Comparison of ENCODE assay signal across 22 cellular contexts in the genomic region with DNA sequence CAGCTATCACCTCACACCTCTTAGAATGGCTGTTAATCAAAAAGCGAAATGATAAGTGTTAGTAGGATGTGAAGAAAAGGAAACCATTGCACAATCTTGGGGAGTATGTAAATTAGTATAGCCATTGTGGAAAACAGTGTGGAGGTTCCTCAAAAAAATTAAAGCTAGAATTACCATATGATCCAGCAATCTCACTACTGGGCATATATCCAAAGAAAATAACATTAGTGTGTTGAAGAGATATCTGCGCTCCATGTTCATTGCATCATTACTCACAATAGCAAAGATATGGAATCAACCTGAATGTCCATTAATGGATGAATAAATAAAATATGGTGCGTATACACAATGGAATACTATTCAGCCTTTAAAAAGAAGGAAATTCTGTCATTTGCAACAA.
DNase-seq lines count a peak whose midpoint lies in the region; ATAC-seq and TF ChIP-seq lines count a peak whose summit lies in the region.
"Had no signal": no experiment of that assay in that cellular context is flagged by ENCODE, and none has a peak within 500 bp of the region (broad histone marks: within the 10 kb centered on the region; RNA-seq: fewer than 3 reads in every experiment).

No MANE protein-coding gene starts in this region.

- DNase-seq in KBM-7 (peak; percentile 32), NCI-H226 (peak; percentile 84), astrocyte of the spinal cord (ENCODE audit: low read depth, low spot score) (peak; percentile 33), fibroblast of the aortic adventitia (ENCODE audit: low read depth) (peak; percentile 75), right cardiac atrium (no peak)
- DNase-seq: activated CD4-positive, alpha-beta memory T cell treated with anti-CD3 and anti-CD28 coated beads for 36 hours; activated effector memory CD4-positive, alpha-beta T cell treated with Interleukin-2 at 50 U/mL for 16 hours; activated naive CD8-positive, alpha-beta T cell treated with anti-CD3 and anti-CD28 coated beads, Interleukin-2, amount 50 U/mL, for 24 hours; CD8-positive, alpha-beta T cell; foreskin keratinocyte; naive thymus-derived CD4-positive, alpha-beta T cell; NCI-H1417; NCI-H69; PC-3; SJCRH30; stimulated activated naive CD8-positive, alpha-beta T cell treated with anti-CD3 and anti-CD28 coated beads, Interleukin-15, amount 100 ng/mL, for 72 hours; tibial artery had no signal

- in situ Hi-C loops in KBM-7 (cut with MboI; ENCODE audit: low pct_unique_long_range_greater_than_20kb, low sequenced_read_pairs): no loop called here
- in situ Hi-C loops in astrocyte of the spinal cord (cut with HindIII; ENCODE audit: low sequenced_read_pairs): no loop called here

- TF ChIP-seq CTCF in astrocyte of the spinal cord (IDR thresholded peaks at IDR 0.05; ENCODE audit: low read depth, low read length) (no peak), fibroblast of the aortic adventitia (IDR thresholded peaks at IDR 0.05; ENCODE audit: insufficient read depth, low read length) (no peak)

- intact Hi-C loops in right cardiac atrium (cut with DNase I): no loop called here

- 57% methylated on average over 3 of the region's 3 CpGs for WGBS in right cardiac atrium

- ATAC-seq in HG02571 (IDR thresholded peaks at IDR 0.05; ENCODE audit: unreplicated experiment) (no peak), HG03469 (IDR thresholded peaks at IDR 0.05; ENCODE audit: unreplicated experiment) (no peak), right cardiac atrium (no peak)
- ATAC-seq: activated naive CD8-positive, alpha-beta T cell treated with anti-CD3 and anti-CD28 coated beads, Interleukin-2, amount 50 U/mL, for 24 hours; CD8-positive, alpha-beta T cell; foreskin keratinocyte; HCT116; naive thymus-derived CD4-positive, alpha-beta T cell; PC-3; stimulated activated naive CD8-positive, alpha-beta T cell treated with anti-CD3 and anti-CD28 coated beads, Interleukin-15, amount 100 ng/mL, for 72 hours; WTC11 had no signal

- H3K9me3 ChIP-seq in right cardiac atrium (ENCODE audit: control insufficient read depth, low read length): no peaks in the 10 kb centered on the region
- H3K9me3 ChIP-seq: SJCRH30, tibial artery had no signal

- no peak overlapping the region for H3K4me3 ChIP-seq in astrocyte of the spinal cord (ENCODE audit: low read depth, low read length)
- H3K4me3 ChIP-seq in fibroblast of the aortic adventitia (ENCODE audit: low read depth, low read length): no peak overlapping the region
- H3K4me3 ChIP-seq in right cardiac atrium (ENCODE audit: low read length): no peak overlapping the region
- H3K4me3 ChIP-seq: SJCRH30, tibial artery had no signal

- H3K27ac ChIP-seq in right cardiac atrium (ENCODE audit: low read length): no peak overlapping the region
- H3K27ac ChIP-seq: foreskin keratinocyte, KMS-11, SJCRH30, tibial artery had no signal

- H3K27me3 ChIP-seq in right cardiac atrium (ENCODE audit: control insufficient read depth, insufficient read depth): no peaks in the 10 kb centered on the region
- H3K27me3 ChIP-seq: foreskin keratinocyte, SJCRH30 had no signal

- no peaks in the 10 kb centered on the region for H3K4me1 ChIP-seq in right cardiac atrium (ENCODE audit: control insufficient read depth, insufficient read depth, low read length)
- H3K4me1 ChIP-seq: SJCRH30, tibial artery had no signal

Comparison
In these comparisons a context has a peak if more than half of its experiments do, and no peak if none do; other contexts are left out.
1. DNase-seq: peak in KBM-7 (single experiment), NCI-H226 (single experiment), astrocyte of the spinal cord (single experiment) and fibroblast of the aortic adventitia (single experiment); none in right cardiac atrium (0 of 3).